ENCODE assay signal across 20 cellular contexts in genomic region chr6:132714160-132714559, GRCh38. TPM values are rescaled to one million over a fixed set of nuclear protein-coding genes. Genes with fewer than 3 reads are reported as not detected.
A peak's percentile ranks its signal among the peaks of the same experiment; 100 is the strongest.
DNase-seq lines count a peak whose midpoint lies in the region; ATAC-seq and TF ChIP-seq lines count a peak whose summit lies in the region.
"Had no signal": no experiment of that assay in that cellular context is flagged by ENCODE, and none has a peak within 500 bp of the region (broad histone marks: within the 10 kb centered on the region; RNA-seq: fewer than 3 reads in every experiment).

No MANE protein-coding gene starts in this region.

- WGBS in right cardiac atrium: 84% methylated on average over 3 of the region's 3 CpGs

- H3K4me1 ChIP-seq in right cardiac atrium (ENCODE audit: control insufficient read depth, insufficient read depth, low read length) (no peaks in the 10 kb centered on the region), mucosa of descending colon (ENCODE audit: low read depth) (peaks cover 4% of the 10 kb centered on the region)
- H3K4me1 ChIP-seq: Peyer's patch had no signal

- H3K36me3 Mint-ChIP-seq in stimulated activated naive B cell treated with anti-CD40 and anti-IgM and Interleukin-4, amounts not matched to agents 10 μg/mL and 1 μg/mL and 100 μg/mL, for 72 hours: no peaks in the 10 kb centered on the region

- peaks cover 7 to 14% of the 10 kb centered on the region in 2 donors for H3K4me1 Mint-ChIP-seq in stimulated activated naive B cell treated with anti-CD40 and anti-IgM and Interleukin-4, amounts not matched to agents 10 μg/mL and 1 μg/mL and 100 μg/mL, for 72 hours

- DNase-seq in Right ventricle myocardium inferior (ENCODE audit: missing footprints) (no peak), cardiac septum (ENCODE audit: low spot score) (no peak), right cardiac atrium (no peak), mucosa of descending colon (no peak)
- no peak for DNase-seq in stimulated activated naive B cell treated with anti-CD40 and anti-IgM and Interleukin-4, amounts not matched to agents 10 μg/mL and 1 μg/mL and 100 μg/mL, for 72 hours
- DNase-seq in central memory CD4-positive, alpha-beta T cell: no peak
- DNase-seq: GF-D8, NCI-H1092 treated with DMSO at 0.1 percent for 48 hours, NCI-H146, NCI-H2081, NCI-H2171 treated with DMSO at 0.1 percent for 48 hours, NCI-H446 treated with DMSO at 0.1 percent for 48 hours had no signal

- no peaks in the 10 kb centered on the region for H3K27me3 Mint-ChIP-seq in stimulated activated naive B cell treated with anti-CD40 and anti-IgM and Interleukin-4, amounts not matched to agents 10 μg/mL and 1 μg/mL and 100 μg/mL, for 72 hours

- H3K36me3 ChIP-seq in mucosa of descending colon (ENCODE audit: low read depth): no peaks in the 10 kb centered on the region
- H3K36me3 ChIP-seq: Peyer's patch had no signal

- no peaks in the 10 kb centered on the region for H3K27me3 ChIP-seq in right cardiac atrium (ENCODE audit: control insufficient read depth, insufficient read depth)
- H3K27me3 ChIP-seq: Peyer's patch had no signal

- H3K27ac ChIP-seq in right cardiac atrium (ENCODE audit: low read length): no peak overlapping the region
- H3K27ac ChIP-seq: 22Rv1, C4-2B had no signal

- ATAC-seq in Right ventricle myocardium inferior (peak; percentile 35), right cardiac atrium (peak; percentile 23 to 25), mucosa of descending colon (peak; percentile 56), GM19023 (IDR thresholded peaks at IDR 0.05; ENCODE audit: unreplicated experiment) (no peak), GM18861 (IDR thresholded peaks at IDR 0.05; ENCODE audit: unreplicated experiment) (no peak)
- no peak for ATAC-seq in stimulated activated naive B cell treated with anti-CD40 and anti-IgM and Interleukin-4, amounts not matched to agents 10 μg/mL and 1 μg/mL and 100 μg/mL, for 72 hours (replicated peaks)
- ATAC-seq: K562 had no signal

- H3K9me3 ChIP-seq in right cardiac atrium (ENCODE audit: control insufficient read depth, low read length) (no peaks in the 10 kb centered on the region), mucosa of descending colon (no peaks in the 10 kb centered on the region)
- H3K9me3 ChIP-seq: Peyer's patch had no signal

- no peaks in the 10 kb centered on the region for H3K9me3 Mint-ChIP-seq in stimulated activated naive B cell treated with anti-CD40 and anti-IgM and Interleukin-4, amounts not matched to agents 10 μg/mL and 1 μg/mL and 100 μg/mL, for 72 hours

- H3K27ac Mint-ChIP-seq in stimulated activated naive B cell treated with anti-CD40 and anti-IgM and Interleukin-4, amounts not matched to agents 10 μg/mL and 1 μg/mL and 100 μg/mL, for 72 hours: peak overlapping the region; percentile 25

- H3K4me3 Mint-ChIP-seq in stimulated activated naive B cell treated with anti-CD40 and anti-IgM and Interleukin-4, amounts not matched to agents 10 μg/mL and 1 μg/mL and 100 μg/mL, for 72 hours: no peak overlapping the region

- H3K4me3 ChIP-seq in right cardiac atrium (ENCODE audit: low read length) (no peak overlapping the region), mucosa of descending colon (no peak overlapping the region)
- H3K4me3 ChIP-seq: K562 had no signal

- intact Hi-C loops in Right ventricle myocardium inferior (cut with DNase I) (no loop called here), cardiac septum (cut with DNase I) (no loop called here), right cardiac atrium (cut with DNase I) (no loop called here), mucosa of descending colon (cut with DNase I, micrococcal nuclease) (no loop called here)

- no peak for TF ChIP-seq CTCF in mucosa of descending colon (IDR thresholded peaks at IDR 0.05)

RNA-seq across cellular contexts. Expression of gene VNN1, which starts 0.3 kb away (rescaled TPM):
- total RNA-seq in Right ventricle myocardium inferior (2.2 TPM), cardiac septum (0.30 TPM), right cardiac atrium (under 1 TPM; 0.23 to 0.80 (median 0.69) TPM), mucosa of descending colon (1 to 10 TPM in 1 of 3 donors, under 1 TPM in 2; 0.55 to 2.3 (median 0.82) TPM)
- 0.29 TPM for polyA plus RNA-seq in right cardiac atrium
- total RNA-seq: H4, K562 had no signal
- polyA plus RNA-seq: K562 had no signal

RNA-seq across cellular contexts. Expression of gene VNN2, which starts 43.5 kb away (rescaled TPM):
- total RNA-seq in Right ventricle myocardium inferior: 2.8 TPM
- 3.1 TPM for total RNA-seq in cardiac septum
- total RNA-seq in right cardiac atrium: 1 to 10 TPM in 3 of 4 donors, under 1 TPM in 1; 0.71 to 2.7 (median 2.2) TPM
- polyA plus RNA-seq in right cardiac atrium: 0.59 TPM
- 1 to 10 TPM in 2 of 3 donors, under 1 TPM in 1; 0.20 to 2.3 (median 1.6) TPM for total RNA-seq in mucosa of descending colon
- total RNA-seq: Daoy had no signal

RNA-seq across cellular contexts. Expression of gene TAAR1, which starts 55.2 kb away (rescaled TPM):
- total RNA-seq in Right ventricle myocardium inferior: not detected
- total RNA-seq in cardiac septum: not detected
- total RNA-seq in right cardiac atrium: not detected
- not detected for polyA plus RNA-seq in right cardiac atrium
- not detected for total RNA-seq in mucosa of descending colon
- total RNA-seq: Daoy, H4, K562, Peyer's patch had no signal
- polyA plus RNA-seq: K562 had no signal

Comparison
In these comparisons a context has a peak if more than half of its experiments do, and no peak if none do; other contexts are left out.
1. ATAC-seq: peak in Right ventricle myocardium inferior (single experiment), right cardiac atrium (2 of 2) and mucosa of descending colon (single experiment); none in stimulated activated naive B cell treated with anti-CD40 and anti-IgM and Interleukin-4, amounts not matched to agents 10 μg/mL and 1 μg/mL and 100 μg/mL, for 72 hours (0 of 2), GM19023 (single experiment) and GM18861 (single experiment).